ENCODE assay signal across 19 cellular contexts in genomic region chr5:157088342-157088990, GRCh38. TPM values are rescaled to one million over a fixed set of nuclear protein-coding genes. Genes with fewer than 3 reads are reported as not detected.
DNase-seq lines count a peak whose midpoint lies in the region; ATAC-seq and TF ChIP-seq lines count a peak whose summit lies in the region.
"Had no signal": no experiment of that assay in that cellular context is flagged by ENCODE, and none has a peak within 500 bp of the region (broad histone marks: within the 10 kb centered on the region; RNA-seq: fewer than 3 reads in every experiment).

No MANE protein-coding gene starts in this region.

- no peak for TF ChIP-seq CTCF in GM13976 (IDR thresholded peaks at IDR 0.05; ENCODE audit: borderline replicate concordance, control extremely low read depth, extremely low read depth, insufficient read depth, missing control alignments)
- no peak for TF ChIP-seq CTCF in GM20000 (IDR thresholded peaks at IDR 0.05; ENCODE audit: extremely low read depth, missing control alignments)

- ATAC-seq in GM19438 (IDR thresholded peaks at IDR 0.05; ENCODE audit: low read depth, unreplicated experiment) (peak; percentile 71), HG02852 (IDR thresholded peaks at IDR 0.05; ENCODE audit: unreplicated experiment) (peak; percentile 79), HG03575 (IDR thresholded peaks at IDR 0.05; ENCODE audit: extremely low read depth, insufficient number of reproducible peaks, low FRiP score, unreplicated experiment) (peak; percentile 63), HG02970 (IDR thresholded peaks at IDR 0.05; ENCODE audit: low FRiP score, unreplicated experiment) (no peak)
- ATAC-seq: activated T-helper 17 cell treated with anti-CD3 and anti-CD28 coated beads, Interleukin-2, amount 50 U/mL, for 72 hours; body of pancreas; stimulated activated naive CD8-positive, alpha-beta T cell treated with anti-CD3 and anti-CD28 coated beads, Interleukin-15, amount 100 ng/mL, for 72 hours had no signal

- peak; percentile 25 for DNase-seq in GM13976 (ENCODE audit: low spot score)
- no peak for DNase-seq in H4 (ENCODE audit: low spot score)
- DNase-seq in activated naive CD4-positive, alpha-beta T cell treated with anti-CD3 and anti-CD28 coated beads, Interleukin-2, amount 50 U/mL, for 16 hours, result no peak
- DNase-seq in GM20000 (ENCODE audit: low spot score), result no peak
- DNase-seq: activated CD4-positive, CD25-positive, alpha-beta regulatory T cell treated with anti-CD3 and anti-CD28 coated beads, Interleukin-2, amount 50 U/mL, for 72 hours; body of pancreas; foreskin melanocyte; H7; islet precursor cell; MG63; stimulated activated CD4-positive, alpha-beta T cell treated with anti-CD3 and anti-CD28 coated beads, Interleukin-4, amount 100 ng/mL, for 24 hours; stimulated activated naive CD8-positive, alpha-beta T cell treated with anti-CD3 and anti-CD28 coated beads, Interleukin-15, amount 100 ng/mL, for 72 hours had no signal

- in situ Hi-C loops in GM13976 (cut with MboI; ENCODE audit: low sequenced_read_pairs, unreplicated experiment), result no loop called here

RNA-seq across cellular contexts. Expression of gene HAVCR2, which starts 20.4 kb away (rescaled TPM):
- total RNA-seq in H4 (2014; rRNA removed; shearing (Covaris generic)), result 0.02 TPM in 1 of 2 replicates, not detected in the other
- total RNA-seq: HT-29 had no signal

RNA-seq across cellular contexts. Expression of gene HAVCR1, which starts 29.6 kb away (rescaled TPM):
- 0.04 and 0.29 TPM in 2 replicates for total RNA-seq in H4 (2014; rRNA removed; shearing (Covaris generic))
- total RNA-seq: body of pancreas, H7, HT-29, OCI-LY7 had no signal

RNA-seq across cellular contexts. Expression of gene MED7, which starts 54.2 kb away (rescaled TPM):
- total RNA-seq in H4 (2014; rRNA removed; shearing (Covaris generic)), result 10.4 and 20.0 TPM in 2 replicates
